15 cellular contexts compared by ENCODE assay signal in genomic region chr7:132738254-132738653, GRCh38.
A peak's percentile ranks its signal among the peaks of the same experiment; 100 is the strongest.
DNase-seq lines count a peak whose midpoint lies in the region; ATAC-seq and TF ChIP-seq lines count a peak whose summit lies in the region.
"Had no signal": no experiment of that assay in that cellular context is flagged by ENCODE, and none has a peak within 500 bp of the region (broad histone marks: within the 10 kb centered on the region; RNA-seq: fewer than 3 reads in every experiment).

No MANE protein-coding gene starts in this region.

- H3K79me2 ChIP-seq in fibroblast of lung (ENCODE audit: control insufficient read depth, insufficient read depth, low read length): no peaks in the 10 kb centered on the region
- H3K79me2 ChIP-seq in MM.1S (ENCODE audit: low read length): no peaks in the 10 kb centered on the region

- H2AFZ ChIP-seq in fibroblast of lung (ENCODE audit: low read length): no peak overlapping the region
- no peak overlapping the region for H2AFZ ChIP-seq in MM.1S (ENCODE audit: low read length)

- H3F3A ChIP-seq in MM.1S (ENCODE audit: insufficient read depth, low read length): no peaks in the 10 kb centered on the region

- H3K4me3 ChIP-seq in fibroblast of lung (replicated peaks in 1 of 4; ENCODE audit: control extremely low read depth in 1 of 4, insufficient read depth in 1 of 4, low read depth in 3 of 4, low read length in 4 of 4): no peak overlapping the region
- no peak overlapping the region for H3K4me3 ChIP-seq in MM.1S (ENCODE audit: low read length)
- H3K4me3 ChIP-seq: transverse colon had no signal

- TF ChIP-seq CTCF in fibroblast of lung (conservative IDR thresholded peaks at IDR 0.05 in 1 of 2, IDR thresholded peaks at IDR 0.05 in 1 of 2; ENCODE audit: low read depth in 1 of 2, low read length in 2 of 2) (no peak), MM.1S (IDR thresholded peaks at IDR 0.05; ENCODE audit: low read length) (no peak)

- no peaks in the 10 kb centered on the region for H4K20me1 ChIP-seq in fibroblast of lung (ENCODE audit: control insufficient read depth, extremely low read depth, insufficient read depth, low read length)
- H4K20me1 ChIP-seq in MM.1S (ENCODE audit: insufficient read depth, low read length): no peaks in the 10 kb centered on the region

- H3K36me3 ChIP-seq in fibroblast of lung (ENCODE audit: control insufficient read depth, insufficient read depth, low read length) (no peaks in the 10 kb centered on the region), MM.1S (replicated peaks; ENCODE audit: insufficient read depth, low read length) (no peaks in the 10 kb centered on the region)
- H3K36me3 ChIP-seq: transverse colon had no signal

- DNase-seq in H4 (ENCODE audit: low spot score) (peak; percentile 35), fibroblast of lung (ENCODE audit: low read depth in 2 of 2) (peak; percentile 78 to 97), smooth muscle cell of the brain vasculature (ENCODE audit: low read depth, low spot score) (peak; percentile 13), NOMO-1 (lab: John Stamatoyannopoulos, UW; ENCODE audit: unreplicated experiment in 2 of 2) (no peak), MM.1S (no peak), NCI-H2227 (lab: John Stamatoyannopoulos, UW; ENCODE audit: unreplicated experiment) (no peak)
- DNase-seq: activated naive CD8-positive, alpha-beta T cell treated with anti-CD3 and anti-CD28 coated beads for 36 hours; glutamatergic neuron; GOT3; NCI-H510A treated with DMSO at 0.1 percent for 48 hours; SHP77; transverse colon had no signal

- H3K27me3 ChIP-seq in fibroblast of lung (ENCODE audit: control insufficient read depth, insufficient read depth, low read length) (no peaks in the 10 kb centered on the region), MM.1S (replicated peaks; ENCODE audit: insufficient read depth, low read length) (no peaks in the 10 kb centered on the region)

- H3K27ac ChIP-seq in fibroblast of lung (ENCODE audit: insufficient read depth, low read length): no peak overlapping the region
- no peak overlapping the region for H3K27ac ChIP-seq in MM.1S (ENCODE audit: low read length)
- H3K27ac ChIP-seq: transverse colon, VCaP had no signal

- H3K9me3 ChIP-seq in fibroblast of lung (ENCODE audit: control insufficient read depth, insufficient read depth, low read depth, low read length) (no peaks in the 10 kb centered on the region), MM.1S (replicated peaks; ENCODE audit: insufficient read depth, low read length) (no peaks in the 10 kb centered on the region)
- H3K9me3 ChIP-seq: transverse colon had no signal

- H3K4me1 ChIP-seq in fibroblast of lung (ENCODE audit: control insufficient read depth, extremely low read depth, insufficient read depth, low read length) (peaks cover 17% of the 10 kb centered on the region), MM.1S (ENCODE audit: low read length) (no peaks in the 10 kb centered on the region)
- H3K4me1 ChIP-seq: transverse colon had no signal

- no peaks in the 10 kb centered on the region for H3K9me2 ChIP-seq in MM.1S (replicated peaks; ENCODE audit: insufficient read depth, low read length)

- H3K9ac ChIP-seq in fibroblast of lung (ENCODE audit: insufficient read depth, low read length) (no peak overlapping the region), MM.1S (ENCODE audit: low read length) (no peak overlapping the region)

- ATAC-seq in SK-N-SH treated with all-trans-retinoic acid at 6 μM for 48 hours (peak; percentile 72), HG02938 (IDR thresholded peaks at IDR 0.05; ENCODE audit: unreplicated experiment) (no peak)

- H3K4me2 ChIP-seq in fibroblast of lung (ENCODE audit: extremely low read depth, insufficient read depth, low read length) (no peak overlapping the region), MM.1S (ENCODE audit: low read depth, low read length) (no peak overlapping the region)

TF ChIP-seq in SK-N-SH treated with all-trans-retinoic acid at 6 μM for 48 hours, 23 proteins besides CTCF, POLR2A, EP300 and RAD21:
- no peak for TF ChIP-seq ZNF8 (CRISPR knock-in tag; IDR thresholded peaks at IDR 0.05)
- TF ChIP-seq ESRRG (CRISPR knock-in tag; IDR thresholded peaks at IDR 0.05): no peak
- no peak for TF ChIP-seq TSHZ2 (CRISPR knock-in tag; IDR thresholded peaks at IDR 0.05)
- TF ChIP-seq POU6F1 (CRISPR knock-in tag; IDR thresholded peaks at IDR 0.05; ENCODE audit: borderline replicate concordance, low read depth): no peak
- peak; percentile 54 for TF ChIP-seq ISL1 (CRISPR knock-in tag; IDR thresholded peaks at IDR 0.05)

Comparison
In these comparisons a context has a peak if more than half of its experiments do, and no peak if none do; other contexts are left out.
1. DNase-seq: peak in H4 (single experiment), fibroblast of lung (2 of 2) and smooth muscle cell of the brain vasculature (single experiment); none in NOMO-1 (0 of 2), MM.1S (single experiment) and NCI-H2227 (single experiment).